35 cellular contexts compared by ENCODE assay signal in genomic region chr12:34046570-34046969, GRCh38.
"Had no signal": no experiment of that assay in that cellular context is flagged by ENCODE, and none has a peak within 500 bp of the region (broad histone marks: within the 10 kb centered on the region; RNA-seq: fewer than 3 reads in every experiment).

No MANE protein-coding gene starts in this region.

- H3K9me3 ChIP-seq: MG63 had no signal

- H3K27me3 ChIP-seq: MG63 had no signal

- H3K36me3 ChIP-seq: MG63 had no signal

- H3K4me3 ChIP-seq: MG63 had no signal

- DNase-seq: Karpas-422, Kasumi-1, MG63, MM.1S, MV-4-11, NCI-H1048, NCI-H1092, NCI-H1092 treated with DMSO at 0.1 percent for 48 hours, NCI-H1105, NCI-H1105 treated with DMSO at 0.1 percent for 48 hours, NCI-H1417, NCI-H1417 treated with DMSO at 0.1 percent for 48 hours, NCI-H1436, NCI-H1436 treated with DMSO at 0.1 percent for 48 hours, NCI-H146, NCI-H1694, NCI-H1694 treated with DMSO at 0.1 percent for 48 hours, NCI-H187, NCI-H187 treated with DMSO at 0.1 percent for 48 hours, NCI-H1930, NCI-H2029, NCI-H2029 treated with DMSO at 0.1 percent for 48 hours, NCI-H2081, NCI-H2081 treated with DMSO at 0.1 percent for 48 hours, NCI-H2107, NCI-H2171, NCI-H2171 treated with DMSO at 0.1 percent for 48 hours, NCI-H2227 treated with DMSO at 0.1 percent for 48 hours, NCI-H226, NCI-H345, NCI-H446, NCI-H446 treated with DMSO at 0.1 percent for 48 hours, NCI-H510A, NCI-H510A treated with DMSO at 0.1 percent for 48 hours, NCI-H524 had no signal
